ENCODE assay signal across 1 cellular context in genomic region chr3:11545186-11545851, GRCh38.
TF ChIP-seq lines count a peak whose summit lies in the region.

No MANE protein-coding gene starts in this region.

TF ChIP-seq in A549, 52 proteins besides CTCF, POLR2A, EP300 and RAD21 (continued from another document):
- TF ChIP-seq HOXB13 (CRISPR knock-in tag; IDR thresholded peaks at IDR 0.05; ENCODE audit: low read depth) (no peak), NPAS2 (CRISPR knock-in tag; IDR thresholded peaks at IDR 0.05; ENCODE audit: borderline replicate concordance) (no peak), SMC3 (IDR thresholded peaks at IDR 0.05) (no peak), ELK1 (IDR thresholded peaks at IDR 0.05; ENCODE audit: low read depth, low read length) (no peak), ZC3H11A (IDR thresholded peaks at IDR 0.05) (no peak)
TF ChIP-seq in A549: peak in this region for 0.
